ENCODE assay signal across 10 cellular contexts in genomic region chr1:54464031-54464476, GRCh38. TPM values are rescaled to one million over a fixed set of nuclear protein-coding genes. Genes with fewer than 3 reads are reported as not detected.
DNase-seq lines count a peak whose midpoint lies in the region; ATAC-seq and TF ChIP-seq lines count a peak whose summit lies in the region.
"Had no signal": no experiment of that assay in that cellular context is flagged by ENCODE, and none has a peak within 500 bp of the region (broad histone marks: within the 10 kb centered on the region; RNA-seq: fewer than 3 reads in every experiment).

No MANE protein-coding gene starts in this region.

- H3K4me1 ChIP-seq in CD4-positive, alpha-beta memory T cell (ENCODE audit: insufficient read depth, low read length), result peaks cover 49% of the 10 kb centered on the region
- H3K4me1 ChIP-seq in naive thymus-derived CD4-positive, alpha-beta T cell (ENCODE audit: control insufficient read depth in 2 of 2, insufficient read depth in 2 of 2, low read length in 2 of 2), result peaks cover 27 to 37% of the 10 kb centered on the region in 2 donors
- peaks cover 12% of the 10 kb centered on the region for H3K4me1 ChIP-seq in endodermal cell (ENCODE audit: control insufficient read depth, insufficient read depth, low read length)
- H3K4me1 ChIP-seq in BE2C, result peaks cover 14% of the 10 kb centered on the region

- H3K9me3 Mint-ChIP-seq in CD4-positive, alpha-beta memory T cell, result no peaks in the 10 kb centered on the region
- H3K9me3 Mint-ChIP-seq in HFFc6 (no peaks in the 10 kb centered on the region), endodermal cell (peaks cover 7% of the 10 kb centered on the region)
- no peaks in the 10 kb centered on the region for H3K9me3 Mint-ChIP-seq in activated naive CD8-positive, alpha-beta T cell treated with anti-CD3 and anti-CD28 coated beads, Interleukin-2, amount 10 ng/mL, durations not matched to agents 7 days and 5 days
- peaks cover 0 to 6% (median 0%) of the 10 kb centered on the region in 11 donors for H3K9me3 Mint-ChIP-seq in naive thymus-derived CD4-positive, alpha-beta T cell

- ATAC-seq in activated naive CD8-positive, alpha-beta T cell treated with anti-CD3 and anti-CD28 coated beads, Interleukin-2, amount 10 ng/mL, durations not matched to agents 7 days and 5 days (ENCODE audit: low read depth), result peak; percentile 34
- ATAC-seq in naive thymus-derived CD4-positive, alpha-beta T cell, result no peak
- ATAC-seq: Panc1 had no signal

- no peaks in the 10 kb centered on the region for H3K36me3 Mint-ChIP-seq in CD4-positive, alpha-beta memory T cell
- H3K36me3 Mint-ChIP-seq in HFFc6 (ENCODE audit: low read depth) (no peaks in the 10 kb centered on the region), endodermal cell (ENCODE audit: low read depth) (peaks cover 1% of the 10 kb centered on the region)
- H3K36me3 Mint-ChIP-seq in activated naive CD8-positive, alpha-beta T cell treated with anti-CD3 and anti-CD28 coated beads, Interleukin-2, amount 10 ng/mL, durations not matched to agents 7 days and 5 days, result no peaks in the 10 kb centered on the region
- H3K36me3 Mint-ChIP-seq in naive thymus-derived CD4-positive, alpha-beta T cell, result peaks cover 0 to 5% (median 0%) of the 10 kb centered on the region in 5 donors

- no peaks in the 10 kb centered on the region for H3K27me3 ChIP-seq in CD4-positive, alpha-beta memory T cell (ENCODE audit: insufficient read depth, low read length)
- H3K27me3 ChIP-seq in naive thymus-derived CD4-positive, alpha-beta T cell (ENCODE audit: control insufficient read depth in 2 of 2, insufficient read depth in 2 of 2, low read length in 2 of 2), result no peaks in the 10 kb centered on the region
- H3K27me3 ChIP-seq in endodermal cell (ENCODE audit: control insufficient read depth, insufficient read depth, low read length, poor library complexity, severe bottlenecking), result no peaks in the 10 kb centered on the region
- H3K27me3 ChIP-seq in BE2C, result no peaks in the 10 kb centered on the region

- no peak overlapping the region for H3K27ac ChIP-seq in CD4-positive, alpha-beta memory T cell (ENCODE audit: low read depth, low read length)
- no peak overlapping the region for H3K27ac ChIP-seq in naive thymus-derived CD4-positive, alpha-beta T cell (ENCODE audit: low read depth, low read length)
- H3K27ac ChIP-seq in endodermal cell (ENCODE audit: low read depth, low read length), result no peak overlapping the region
- H3K27ac ChIP-seq: thoracic aorta had no signal

- H3K27ac Mint-ChIP-seq in CD4-positive, alpha-beta memory T cell, result peak overlapping the region in 6 of 7 donors; percentile 35 to 89 (median 68)
- H3K27ac Mint-ChIP-seq in HFFc6 (peak overlapping the region; percentile 26; the same call in 1 of the 2 replicates), endodermal cell (no peak overlapping the region)
- H3K27ac Mint-ChIP-seq in activated naive CD8-positive, alpha-beta T cell treated with anti-CD3 and anti-CD28 coated beads, Interleukin-2, amount 10 ng/mL, durations not matched to agents 7 days and 5 days, result peak overlapping the region; percentile 89
- H3K27ac Mint-ChIP-seq in naive thymus-derived CD4-positive, alpha-beta T cell, result peak overlapping the region in 8 of 9 donors; percentile 49 to 69 (median 58)

- DNase-seq in CD4-positive, alpha-beta memory T cell, result no peak
- DNase-seq in HFFc6 (no peak), endodermal cell (no peak), BE2C (no peak), erythroblast (lab: John Stamatoyannopoulos, UW) (no peak), NCI-H345 treated with DMSO at 0.1 percent for 48 hours (lab: John Stamatoyannopoulos, UW; ENCODE audit: unreplicated experiment) (no peak)
- DNase-seq in activated naive CD8-positive, alpha-beta T cell treated with anti-CD3 and anti-CD28 coated beads, Interleukin-2, amount 10 ng/mL, durations not matched to agents 7 days and 5 days, result no peak
- peak in 1 of 9 donors; percentile 45 for DNase-seq in naive thymus-derived CD4-positive, alpha-beta T cell

- WGBS in endodermal cell (ENCODE audit: insufficient coverage in 1 of 2, insufficient read length in 1 of 2), 2 experiments, result 90 to 96% methylated on average over 2 to 7 of the region's 7 CpGs

- no peak for TF ChIP-seq POLR2A in erythroblast (IDR thresholded peaks at IDR 0.05; ENCODE audit: low read length)

- CTCF ChIA-PET in CD4-positive, alpha-beta memory T cell (lab: Charles Lee; ENCODE audit: partially characterized antibody), result no interaction called here
- CTCF ChIA-PET in naive thymus-derived CD4-positive, alpha-beta T cell (lab: Charles Lee), result no interaction called here

- intact Hi-C loops in CD4-positive, alpha-beta memory T cell (cut with micrococcal nuclease), result no loop called here
- intact Hi-C loops in naive thymus-derived CD4-positive, alpha-beta T cell (cut with micrococcal nuclease), result no loop called here

- no peak for TF ChIP-seq CTCF in HFFc6 (IDR thresholded peaks at IDR 0.05)
- no peak for TF ChIP-seq CTCF in endodermal cell (conservative IDR thresholded peaks at IDR 0.05)
- no peak for TF ChIP-seq CTCF in BE2C (IDR thresholded peaks at IDR 0.05; ENCODE audit: low read depth, low read length)

- peaks cover 29 to 55% (median 39%) of the 10 kb centered on the region in 4 donors for H3K4me1 Mint-ChIP-seq in CD4-positive, alpha-beta memory T cell
- peaks cover 18% of the 10 kb centered on the region for H3K4me1 Mint-ChIP-seq in HFFc6 (ENCODE audit: low read depth)
- H3K4me1 Mint-ChIP-seq in activated naive CD8-positive, alpha-beta T cell treated with anti-CD3 and anti-CD28 coated beads, Interleukin-2, amount 10 ng/mL, durations not matched to agents 7 days and 5 days, result peaks cover 42% of the 10 kb centered on the region
- H3K4me1 Mint-ChIP-seq in naive thymus-derived CD4-positive, alpha-beta T cell, result peaks cover 14 to 51% (median 46%) of the 10 kb centered on the region in 7 donors
- peaks cover 50% of the 10 kb centered on the region for H3K4me1 Mint-ChIP-seq in endodermal cell

- H3K36me3 ChIP-seq in CD4-positive, alpha-beta memory T cell (ENCODE audit: insufficient read depth, low read length), result no peaks in the 10 kb centered on the region
- H3K36me3 ChIP-seq in naive thymus-derived CD4-positive, alpha-beta T cell (ENCODE audit: control insufficient read depth in 2 of 3, insufficient read depth in 3 of 3, low read length in 3 of 3), result no peaks in the 10 kb centered on the region
- H3K36me3 ChIP-seq in endodermal cell (ENCODE audit: control insufficient read depth, insufficient read depth, low read length) (no peaks in the 10 kb centered on the region), BE2C (no peaks in the 10 kb centered on the region)
- H3K36me3 ChIP-seq: thoracic aorta had no signal

- peak overlapping the region in 1 of 8 donors; percentile 26 for H3K4me3 Mint-ChIP-seq in CD4-positive, alpha-beta memory T cell
- no peak overlapping the region for H3K4me3 Mint-ChIP-seq in HFFc6
- H3K4me3 Mint-ChIP-seq in activated naive CD8-positive, alpha-beta T cell treated with anti-CD3 and anti-CD28 coated beads, Interleukin-2, amount 10 ng/mL, durations not matched to agents 7 days and 5 days, result peak overlapping the region; percentile 45
- peak overlapping the region in 2 of 10 donors; percentile 16 to 34 for H3K4me3 Mint-ChIP-seq in naive thymus-derived CD4-positive, alpha-beta T cell
- H3K4me3 Mint-ChIP-seq in endodermal cell, result no peak overlapping the region

- POLR2A ChIA-PET in CD4-positive, alpha-beta memory T cell (lab: Charles Lee; ENCODE audit: partially characterized antibody), result interaction anchor here (0.5 to 8.0 kb wide), 3 partner anchors 13 to 23 kb away, joined by 3 to 121 read pairs (median 11); no protein-coding TSS in a partner anchor
- POLR2A ChIA-PET in activated naive CD8-positive, alpha-beta T cell treated with anti-CD3 and anti-CD28 coated beads, Interleukin-2, amount 10 ng/mL, durations not matched to agents 7 days and 5 days (lab: Charles Lee), result interaction anchor here (1.1 to 1.3 kb wide), 2 partner anchors 16 to 23 kb away, joined by 3 read pairs; no protein-coding TSS in a partner anchor
- POLR2A ChIA-PET in naive thymus-derived CD4-positive, alpha-beta T cell (lab: Charles Lee), result interaction anchor here (0.7 to 5.8 kb wide), 3 partner anchors 11 to 176 kb away, joined by 3 to 45 read pairs (median 4); no protein-coding TSS in a partner anchor

- no peak overlapping the region for H3K9ac ChIP-seq in endodermal cell (ENCODE audit: extremely low read depth, low read length, poor library complexity, severe bottlenecking)

- H3K4me3 ChIP-seq in CD4-positive, alpha-beta memory T cell (ENCODE audit: low read length in 2 of 2), result no peak overlapping the region
- H3K4me3 ChIP-seq in naive thymus-derived CD4-positive, alpha-beta T cell (ENCODE audit: low read length), result no peak overlapping the region
- H3K4me3 ChIP-seq in endodermal cell (ENCODE audit: low read length) (no peak overlapping the region), BE2C (ENCODE audit: low read depth, low read length) (no peak overlapping the region)
- H3K4me3 ChIP-seq: thoracic aorta had no signal

- H3K9me3 ChIP-seq in CD4-positive, alpha-beta memory T cell (ENCODE audit: control insufficient read depth in 1 of 2, low read length in 2 of 2), result no peaks in the 10 kb centered on the region
- no peaks in the 10 kb centered on the region for H3K9me3 ChIP-seq in naive thymus-derived CD4-positive, alpha-beta T cell (ENCODE audit: control insufficient read depth in 2 of 3, low read length in 3 of 3)
- H3K9me3 ChIP-seq in endodermal cell (ENCODE audit: control insufficient read depth, low read length) (no peaks in the 10 kb centered on the region), BE2C (no peaks in the 10 kb centered on the region)
- H3K9me3 ChIP-seq: thoracic aorta had no signal

- no peaks in the 10 kb centered on the region for H3K27me3 Mint-ChIP-seq in CD4-positive, alpha-beta memory T cell
- H3K27me3 Mint-ChIP-seq in HFFc6 (ENCODE audit: insufficient read depth), result peaks cover 14% of the 10 kb centered on the region
- H3K27me3 Mint-ChIP-seq in activated naive CD8-positive, alpha-beta T cell treated with anti-CD3 and anti-CD28 coated beads, Interleukin-2, amount 10 ng/mL, durations not matched to agents 7 days and 5 days, result no peaks in the 10 kb centered on the region
- peaks cover 0 to 4% (median 0%) of the 10 kb centered on the region in 5 donors for H3K27me3 Mint-ChIP-seq in naive thymus-derived CD4-positive, alpha-beta T cell
- no peaks in the 10 kb centered on the region for H3K27me3 Mint-ChIP-seq in endodermal cell (ENCODE audit: insufficient read depth)

RNA-seq across cellular contexts. Expression of gene SSBP3, which starts 57.9 kb away (rescaled TPM):
- total RNA-seq in CD4-positive, alpha-beta memory T cell, result 10 to 100 TPM; 67.6 to 87.6 TPM
- polyA plus RNA-seq in CD4-positive, alpha-beta memory T cell, result 10 to 100 TPM; 10.9 to 22.7 TPM
- total RNA-seq in HFFc6 (2021; fragmentation: NEBNext Ultra II Directional; extraction: Animal tissue kit (Norgen Biotek cat#: 25700)), result 10 to 100 TPM; 42.3 to 72.2 (median 58.1) TPM
- 100 to 1,000 TPM; 109 to 126 TPM for total RNA-seq in activated naive CD8-positive, alpha-beta T cell treated with anti-CD3 and anti-CD28 coated beads, Interleukin-2, amount 10 ng/mL, durations not matched to agents 7 days and 5 days
- total RNA-seq in naive thymus-derived CD4-positive, alpha-beta T cell, result 100 to 1,000 TPM in 2 of 5 experiments, 10 to 100 TPM in 3; 69.4 to 124 (median 98.1) TPM
- polyA plus RNA-seq in naive thymus-derived CD4-positive, alpha-beta T cell, result 10 to 100 TPM; 19.4 to 21.3 TPM
- total RNA-seq in endodermal cell, result 100 to 1,000 TPM; 342 TPM
- 245 TPM for polyA plus RNA-seq in endodermal cell (2013, experiment 1 of 2)
- 232 TPM for polyA plus RNA-seq in endodermal cell (2013, experiment 2 of 2)
- 91.5 TPM for polyA plus RNA-seq in BE2C (2012; ENCODE audit: insufficient read depth, insufficient read length, low read depth)
